ENCODE assay signal across 14 cellular contexts in the genomic region with DNA sequence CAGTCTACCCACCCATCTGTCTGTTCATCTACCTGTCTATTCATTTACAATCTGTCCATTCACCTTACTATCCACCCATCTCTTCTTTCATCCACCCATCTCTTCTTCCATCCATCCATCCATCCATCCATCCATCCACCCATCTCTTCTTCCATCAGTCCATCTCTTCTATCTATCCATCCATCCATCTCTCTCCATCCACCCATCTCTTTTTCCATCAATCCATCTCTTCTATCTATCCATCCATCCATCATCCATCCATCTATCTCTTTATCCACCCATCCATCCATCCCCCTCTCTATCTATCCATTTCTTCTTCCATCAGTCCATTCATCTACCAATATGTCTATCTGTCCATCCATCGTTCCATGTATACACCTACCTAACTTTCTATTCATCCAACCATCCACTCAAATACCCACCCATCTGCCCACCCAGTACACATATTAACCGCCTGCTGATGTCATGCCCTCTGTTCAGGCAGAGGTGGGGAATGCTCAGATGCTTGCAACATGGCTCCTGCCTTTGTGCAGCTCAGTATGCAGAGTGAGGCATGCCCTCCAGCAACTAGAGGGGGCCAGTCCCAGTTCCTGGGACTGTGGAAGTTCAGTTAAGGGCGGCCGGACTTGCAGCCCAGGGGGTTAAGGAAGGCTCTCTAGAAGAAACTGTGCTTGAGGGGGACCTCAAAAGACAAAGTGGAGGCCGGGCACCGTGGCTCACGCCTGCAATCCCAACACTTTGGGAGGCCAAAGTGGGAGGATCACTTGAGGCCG. TPM values are rescaled to one million over a fixed set of nuclear protein-coding genes. Genes with fewer than 3 reads are reported as not detected.
"Had no signal": no experiment of that assay in that cellular context is flagged by ENCODE, and none has a peak within 500 bp of the region (broad histone marks: within the 10 kb centered on the region; RNA-seq: fewer than 3 reads in every experiment).

No MANE protein-coding gene starts in this region.

- H3K4me2 ChIP-seq: smooth muscle cell had no signal

- H3K27ac ChIP-seq: adrenal gland, gastroesophageal sphincter, prostate gland had no signal

- DNase-seq: activated CD4-positive, alpha-beta T cell treated with anti-CD3 and anti-CD28 coated beads, Interleukin-2, amount 10 ng/mL, durations not matched to agents 24 days and 14 days; activated CD8-positive, alpha-beta T cell treated with anti-CD3 and anti-CD28 coated beads, Interleukin-2, amount 10 ng/mL, durations not matched to agents 7 days and 5 days; erythroblast; naive thymus-derived CD8-positive, alpha-beta T cell; stimulated activated naive CD8-positive, alpha-beta T cell treated with anti-CD3 and anti-CD28 coated beads, Interleukin-15, amount 100 ng/mL, for 72 hours had no signal

- H3K9me3 Mint-ChIP-seq: activated CD4-positive, alpha-beta T cell treated with anti-CD3 and anti-CD28 coated beads, Interleukin-2, amount 10 ng/mL, durations not matched to agents 24 days and 14 days; activated naive CD4-positive, alpha-beta T cell treated with anti-CD3 and anti-CD28 coated beads, Interleukin-2, amount 50 U/mL, for 24 hours; stimulated activated naive CD8-positive, alpha-beta T cell treated with anti-CD3 and anti-CD28 coated beads, Interleukin-15, amount 100 ng/mL, for 72 hours; type B pancreatic cell had no signal

- ATAC-seq: activated CD8-positive, alpha-beta T cell treated with anti-CD3 and anti-CD28 coated beads, Interleukin-2, amount 10 ng/mL, durations not matched to agents 7 days and 5 days; naive thymus-derived CD8-positive, alpha-beta T cell had no signal

- H3K4me3 Mint-ChIP-seq: activated CD4-positive, alpha-beta T cell treated with anti-CD3 and anti-CD28 coated beads, Interleukin-2, amount 10 ng/mL, durations not matched to agents 24 days and 14 days; activated CD8-positive, alpha-beta T cell treated with anti-CD3 and anti-CD28 coated beads, Interleukin-2, amount 10 ng/mL, durations not matched to agents 7 days and 5 days; activated naive CD4-positive, alpha-beta T cell treated with anti-CD3 and anti-CD28 coated beads, Interleukin-2, amount 50 U/mL, for 24 hours; naive thymus-derived CD8-positive, alpha-beta T cell; stimulated activated naive CD8-positive, alpha-beta T cell treated with anti-CD3 and anti-CD28 coated beads, Interleukin-15, amount 100 ng/mL, for 72 hours; type B pancreatic cell had no signal

- H3K4me1 ChIP-seq: gastroesophageal sphincter, prostate gland had no signal

- H3K36me3 Mint-ChIP-seq: activated naive CD4-positive, alpha-beta T cell treated with anti-CD3 and anti-CD28 coated beads, Interleukin-2, amount 50 U/mL, for 24 hours; naive thymus-derived CD8-positive, alpha-beta T cell; type B pancreatic cell had no signal

- H3K4me3 ChIP-seq: adrenal gland, gastroesophageal sphincter, prostate gland, smooth muscle cell had no signal

- H3K27ac Mint-ChIP-seq: activated CD4-positive, alpha-beta T cell treated with anti-CD3 and anti-CD28 coated beads, Interleukin-2, amount 10 ng/mL, durations not matched to agents 24 days and 14 days; activated CD8-positive, alpha-beta T cell treated with anti-CD3 and anti-CD28 coated beads, Interleukin-2, amount 10 ng/mL, durations not matched to agents 7 days and 5 days; activated naive CD4-positive, alpha-beta T cell treated with anti-CD3 and anti-CD28 coated beads, Interleukin-2, amount 50 U/mL, for 24 hours; type B pancreatic cell had no signal

- H3K36me3 ChIP-seq: adrenal gland, gastroesophageal sphincter, prostate gland had no signal

- H3K4me1 Mint-ChIP-seq: activated CD4-positive, alpha-beta T cell treated with anti-CD3 and anti-CD28 coated beads, Interleukin-2, amount 10 ng/mL, durations not matched to agents 24 days and 14 days; activated naive CD4-positive, alpha-beta T cell treated with anti-CD3 and anti-CD28 coated beads, Interleukin-2, amount 50 U/mL, for 24 hours; naive thymus-derived CD8-positive, alpha-beta T cell had no signal

- H3K9me3 ChIP-seq: adrenal gland, gastroesophageal sphincter, prostate gland had no signal

RNA-seq across cellular contexts. Expression of a gene that starts 11.3 kb away (rescaled TPM):
- total RNA-seq: activated CD4-positive, alpha-beta T cell treated with anti-CD3 and anti-CD28 coated beads, Interleukin-2, amount 10 ng/mL, durations not matched to agents 24 days and 14 days; activated CD8-positive, alpha-beta T cell treated with anti-CD3 and anti-CD28 coated beads, Interleukin-2, amount 10 ng/mL, durations not matched to agents 7 days and 5 days; lung microvascular endothelial cell; naive thymus-derived CD8-positive, alpha-beta T cell; occipital lobe; smooth muscle cell; temporal lobe had no signal
- polyA plus RNA-seq: naive thymus-derived CD8-positive, alpha-beta T cell; smooth muscle cell had no signal
